Comparison of ENCODE assay signal across 30 cellular contexts in genomic region chr4:5019796-5020195, GRCh38. TPM values are rescaled to one million over a fixed set of nuclear protein-coding genes. Genes with fewer than 3 reads are reported as not detected.
DNase-seq lines count a peak whose midpoint lies in the region; ATAC-seq, FAIRE-seq and TF ChIP-seq lines count a peak whose summit lies in the region.
"Had no signal": no experiment of that assay in that cellular context is flagged by ENCODE, and none has a peak within 500 bp of the region (broad histone marks: within the 10 kb centered on the region; RNA-seq: fewer than 3 reads in every experiment).

No MANE protein-coding gene starts in this region.

- no peak overlapping the region for H3K18ac ChIP-seq in mesenchymal stem cell (ENCODE audit: low read depth in 1 of 2, low read length in 2 of 2)

- H2AFZ ChIP-seq in astrocyte (ENCODE audit: low read depth, low read length) (peak overlapping the region; percentile 93), mesenchymal stem cell (ENCODE audit: low read depth, low read length) (no peak overlapping the region), smooth muscle cell (ENCODE audit: low read depth) (peak overlapping the region; percentile 75)

- peak overlapping the region; percentile 60 for H3K9ac ChIP-seq in astrocyte (ENCODE audit: low read length)
- H3K9ac ChIP-seq in mesenchymal stem cell (ENCODE audit: low read length), result no peak overlapping the region
- no peak overlapping the region for H3K9ac ChIP-seq in smooth muscle cell (ENCODE audit: low read depth)

- peaks cover 3% of the 10 kb centered on the region for H3K36me3 Mint-ChIP-seq in astrocyte (ENCODE audit: low read depth, unreplicated experiment)
- H3K36me3 Mint-ChIP-seq: activated naive CD8-positive, alpha-beta T cell treated with anti-CD3 and anti-CD28 coated beads for 36 hours had no signal

- H3K27me3 Mint-ChIP-seq in astrocyte (ENCODE audit: low read depth, unreplicated experiment), result peaks cover 40% of the 10 kb centered on the region

- no peak for ATAC-seq in GM21390 (IDR thresholded peaks at IDR 0.05; ENCODE audit: unreplicated experiment)

- peak overlapping the region; percentile 81 for H4K91ac ChIP-seq in mesenchymal stem cell (ENCODE audit: low read length)

- H3K4me3 Mint-ChIP-seq in astrocyte (ENCODE audit: unreplicated experiment), result no peak overlapping the region
- H3K4me3 Mint-ChIP-seq: activated B cell treated with CpG ODN at 0.5 μM for 24 hours; activated naive CD8-positive, alpha-beta T cell treated with anti-CD3 and anti-CD28 coated beads for 36 hours; activated T-cell treated with anti-CD3 and anti-CD28 coated beads, Interleukin-2, amount 50 U/mL, for 24 hours; HFFc6 had no signal

- H2AK5ac ChIP-seq in mesenchymal stem cell (ENCODE audit: low read length, severe bottlenecking), result peak overlapping the region; percentile 38

- no peak overlapping the region for H2BK120ac ChIP-seq in mesenchymal stem cell (ENCODE audit: low read depth, low read length)

- no peaks in the 10 kb centered on the region; the same call in 1 of the 2 replicates for H3K27me3 ChIP-seq in H7 (ENCODE audit: control insufficient read depth, insufficient read depth, low read length)
- peaks cover 3% of the 10 kb centered on the region for H3K27me3 ChIP-seq in astrocyte (ENCODE audit: insufficient read depth, low read length)
- peaks cover 0 to 25% of the 10 kb centered on the region in 2 experiments for H3K27me3 ChIP-seq in mesenchymal stem cell (ENCODE audit: control insufficient read depth in 1 of 2, insufficient read depth in 1 of 2, low read length in 2 of 2)
- H3K27me3 ChIP-seq in smooth muscle cell (ENCODE audit: low read depth), result no peaks in the 10 kb centered on the region
- peaks cover 2 to 57% (median 20%) of the 10 kb centered on the region in 7 donors for H3K27me3 ChIP-seq in spleen (replicated peaks in 1 of 7)
- H3K27me3 ChIP-seq: colonic mucosa, uterus had no signal

- no peak overlapping the region for H3K27ac Mint-ChIP-seq in astrocyte (ENCODE audit: unreplicated experiment)
- H3K27ac Mint-ChIP-seq: activated B cell treated with CpG ODN at 0.5 μM for 24 hours; activated T-cell treated with anti-CD3 and anti-CD28 coated beads, Interleukin-2, amount 50 U/mL, for 24 hours; HFFc6 had no signal

- H3K79me2 ChIP-seq in astrocyte (ENCODE audit: insufficient read depth, low read length) (no peaks in the 10 kb centered on the region), smooth muscle cell (ENCODE audit: low read depth) (no peaks in the 10 kb centered on the region)

- peaks cover 13% of the 10 kb centered on the region for H3K9me3 Mint-ChIP-seq in astrocyte (ENCODE audit: unreplicated experiment)
- H3K9me3 Mint-ChIP-seq: activated naive CD8-positive, alpha-beta T cell treated with anti-CD3 and anti-CD28 coated beads for 36 hours; activated T-cell treated with anti-CD3 and anti-CD28 coated beads, Interleukin-2, amount 50 U/mL, for 24 hours had no signal

- WGBS in mesenchymal stem cell, result 89% methylated on average over 12 of the region's 12 CpGs
- WGBS in smooth muscle cell (ENCODE audit: low lambda C conversion rate), result 87% methylated on average over 12 of the region's 12 CpGs
- WGBS in spleen, 5 donors, result 80 to 91% (median 87%) methylated on average over 3 to 12 of the region's 12 CpGs

- no peak overlapping the region for H3K4ac ChIP-seq in mesenchymal stem cell (ENCODE audit: low read depth in 1 of 2, low read length in 2 of 2)

- no peak overlapping the region for H3K23ac ChIP-seq in mesenchymal stem cell (ENCODE audit: low read length in 2 of 2)

- H3K4me2 ChIP-seq in astrocyte (ENCODE audit: low read length) (peak overlapping the region; percentile 85), mesenchymal stem cell (ENCODE audit: low read length, poor library complexity, severe bottlenecking) (peak overlapping the region; percentile 82), smooth muscle cell (peak overlapping the region; percentile 84)

- TF ChIP-seq CTCF in astrocyte (IDR thresholded peaks at IDR 0.05; ENCODE audit: insufficient read depth, low read depth, low read length) (no peak), smooth muscle cell (IDR thresholded peaks at IDR 0.05; ENCODE audit: borderline replicate concordance, insufficient read depth, poor library complexity, severe bottlenecking) (no peak), spleen (IDR thresholded peaks at IDR 0.05 in 8 of 11, conservative IDR thresholded peaks at IDR 0.05 in 3 of 11) (no peak)

- no peaks in the 10 kb centered on the region for H3F3A ChIP-seq in smooth muscle cell (ENCODE audit: low read depth)

- FAIRE-seq in astrocyte (lab: Jason Lieb, UNC), result no peak
- FAIRE-seq: bronchial epithelial cell, G401.6, islet of Langerhans, RCC 7860 had no signal

- H3K36me3 ChIP-seq in H7 (replicated peaks; ENCODE audit: control insufficient read depth, insufficient read depth, low read length) (no peaks in the 10 kb centered on the region), astrocyte (ENCODE audit: insufficient read depth, low read length) (no peaks in the 10 kb centered on the region), mesenchymal stem cell (ENCODE audit: control insufficient read depth in 1 of 2, insufficient read depth in 2 of 2, low read depth in 1 of 2, low read length in 2 of 2) (no peaks in the 10 kb centered on the region), smooth muscle cell (ENCODE audit: low read depth) (no peaks in the 10 kb centered on the region), spleen (no peaks in the 10 kb centered on the region)
- H3K36me3 ChIP-seq: colonic mucosa, left lung, uterus had no signal

- intact Hi-C loops in spleen (cut with DNase I; ENCODE audit: low total_unique reads), result no loop called here

- H3K14ac ChIP-seq in mesenchymal stem cell (ENCODE audit: low read length in 2 of 2), result no peak overlapping the region

- H4K20me1 ChIP-seq in astrocyte (ENCODE audit: insufficient read depth, low read length), result no peaks in the 10 kb centered on the region
- no peaks in the 10 kb centered on the region for H4K20me1 ChIP-seq in smooth muscle cell (ENCODE audit: low read depth)

- peaks cover 8% of the 10 kb centered on the region for H3K79me1 ChIP-seq in mesenchymal stem cell (replicated peaks; ENCODE audit: low read length, poor library complexity, severe bottlenecking)

- no peak overlapping the region for H2BK5ac ChIP-seq in mesenchymal stem cell (ENCODE audit: low read depth, low read length, poor library complexity, severe bottlenecking)

- H4K8ac ChIP-seq in mesenchymal stem cell (ENCODE audit: low read length), result peak overlapping the region; percentile 79

- no peak for TF ChIP-seq POLR2A in spleen (IDR thresholded peaks at IDR 0.05)

- H3K9me3 ChIP-seq in astrocyte (ENCODE audit: insufficient read depth, low read depth, low read length) (no peaks in the 10 kb centered on the region), mesenchymal stem cell (ENCODE audit: control insufficient read depth, low read length) (no peaks in the 10 kb centered on the region), smooth muscle cell (replicated peaks; ENCODE audit: low read depth) (no peaks in the 10 kb centered on the region), spleen (peaks cover 0 to 13% (median 0%) of the 10 kb centered on the region in 8 donors)
- H3K9me3 ChIP-seq: Caco-2, colonic mucosa, left lung, uterus had no signal

- DNase-seq in H7 (peak; percentile 64), astrocyte (ENCODE audit: low read depth) (no peak), mesenchymal stem cell (no peak), smooth muscle cell (lab: John Stamatoyannopoulos, UW; ENCODE audit: unreplicated experiment) (no peak), H4 (ENCODE audit: low spot score) (no peak), spleen (no peak)
- DNase-seq: activated B cell treated with CpG ODN at 0.5 μM for 24 hours; activated effector memory CD4-positive, alpha-beta T cell treated with anti-CD3 and anti-CD28 coated beads, Interleukin-2, amount 50 U/mL, for 16 hours; activated T-cell treated with anti-CD3 and anti-CD28 coated beads, Interleukin-2, amount 50 U/mL, for 24 hours; Caco-2; colonic mucosa; effector memory CD4-positive, alpha-beta T cell; HFFc6; NCI-H2107; NCI-H446 treated with DMSO at 0.1 percent for 48 hours; NCI-H82; occipital lobe; SIG-M5; stimulated activated CD4-positive, alpha-beta T cell treated with anti-CD3 and anti-CD28 coated beads, Interleukin-1b, Interleukin-23, amount 100 ng/mL, for 48 hours; stimulated activated naive CD4-positive, alpha-beta T cell treated with Interleukin-2 at 50 U/mL for 16 hours; T1000; uterus had no signal

- H3K27ac ChIP-seq in astrocyte (ENCODE audit: low read depth, low read length), result no peak overlapping the region
- H3K27ac ChIP-seq in mesenchymal stem cell (ENCODE audit: low read length, poor library complexity, severe bottlenecking), result no peak overlapping the region
- no peak overlapping the region for H3K27ac ChIP-seq in smooth muscle cell (ENCODE audit: low read depth)
- H3K27ac ChIP-seq in spleen, result no peak overlapping the region
- H3K27ac ChIP-seq: C4-2B, colonic mucosa, left lung, uterus had no signal

- peak overlapping the region in 1 of 2 experiments; percentile 42 for H2BK12ac ChIP-seq in mesenchymal stem cell (ENCODE audit: low read length in 2 of 2)

- H3K4me1 Mint-ChIP-seq in astrocyte (ENCODE audit: low read depth, unreplicated experiment), result peaks cover 1% of the 10 kb centered on the region

- H3K4me1 ChIP-seq in astrocyte (ENCODE audit: insufficient read depth, low read length), result peaks cover 9% of the 10 kb centered on the region
- H3K4me1 ChIP-seq in mesenchymal stem cell (ENCODE audit: control insufficient read depth, insufficient read depth, low read depth, low read length), result peaks cover 10% of the 10 kb centered on the region
- H3K4me1 ChIP-seq in smooth muscle cell (ENCODE audit: low read depth), result peaks cover 7% of the 10 kb centered on the region
- peaks cover 0 to 14% (median 7%) of the 10 kb centered on the region in 6 donors for H3K4me1 ChIP-seq in spleen
- H3K4me1 ChIP-seq: Caco-2, colonic mucosa, uterus had no signal

- no peak overlapping the region for H2BK15ac ChIP-seq in mesenchymal stem cell (ENCODE audit: low read depth, poor library complexity, severe bottlenecking)

- H3K4me3 ChIP-seq in H7 (ENCODE audit: insufficient read depth, low read depth, low read length) (no peak overlapping the region), astrocyte (ENCODE audit: insufficient read depth, low read depth, low read length) (peak overlapping the region; percentile 52), mesenchymal stem cell (ENCODE audit: insufficient read depth in 1 of 2, low read depth in 1 of 2, low read length in 2 of 2) (no peak overlapping the region), smooth muscle cell (no peak overlapping the region), spleen (no peak overlapping the region)
- H3K4me3 ChIP-seq: colonic mucosa, left lung, uterus had no signal

RNA-seq across cellular contexts. Expression of gene CYTL1, which starts 0.5 kb away (rescaled TPM):
- total RNA-seq in H7 (2014; rRNA removed; shearing (Covaris generic)), result 1.5 and 3.5 TPM in 2 replicates
- 9.2 and 9.6 TPM in 2 replicates for total RNA-seq in astrocyte
- 36.4 TPM for polyA plus RNA-seq in mesenchymal stem cell (2013, experiment 1 of 2)
- 39.7 TPM for polyA plus RNA-seq in mesenchymal stem cell (2013, experiment 2 of 2)
- total RNA-seq in smooth muscle cell, result 17.7 and 24.5 TPM in 2 replicates
- 14.3 and 31.0 TPM in 2 replicates for polyA plus RNA-seq in smooth muscle cell
- 103 and 104 TPM in 2 replicates for total RNA-seq in H4 (2014; rRNA removed; shearing (Covaris generic))
- 1 to 10 TPM in 4 of 7 donors, not detected in 3; 1.1 to 1.4 (median 1.2) TPM for total RNA-seq in spleen
- polyA plus RNA-seq in spleen, result under 1 TPM; 0.22 to 0.30 (median 0.30) TPM
- total RNA-seq: activated B cell treated with CpG ODN at 0.5 μM for 24 hours; activated naive CD8-positive, alpha-beta T cell treated with anti-CD3 and anti-CD28 coated beads for 36 hours; bronchial epithelial cell; Caco-2; HFFc6 had no signal

RNA-seq across cellular contexts. Expression of gene STK32B, which starts 31.5 kb away (rescaled TPM):
- total RNA-seq in H7 (2014; rRNA removed; shearing (Covaris generic)), result 2.4 and 2.8 TPM in 2 replicates
- total RNA-seq in astrocyte (2.1 and 2.9 TPM in 2 replicates), smooth muscle cell (2.2 and 3.5 TPM in 2 replicates), spleen (under 1 TPM; 0.26 to 0.87 (median 0.49) TPM)
- polyA plus RNA-seq in mesenchymal stem cell (2013, experiment 1 of 2), result 4.7 TPM
- polyA plus RNA-seq in mesenchymal stem cell (2013, experiment 2 of 2), result 4.8 TPM
- polyA plus RNA-seq in smooth muscle cell (1.8 and 4.0 TPM in 2 replicates), spleen (under 1 TPM; 0.03 to 0.26 (median 0.17) TPM)
- 13.2 and 16.8 TPM in 2 replicates for total RNA-seq in H4 (2014; rRNA removed; shearing (Covaris generic))
- total RNA-seq: activated B cell treated with CpG ODN at 0.5 μM for 24 hours; activated naive CD8-positive, alpha-beta T cell treated with anti-CD3 and anti-CD28 coated beads for 36 hours had no signal
